21 cellular contexts compared by ENCODE assay signal in genomic region chr16:22330326-22330725, GRCh38. TPM values are rescaled to one million over a fixed set of nuclear protein-coding genes. Genes with fewer than 3 reads are reported as not detected.
DNase-seq lines count a peak whose midpoint lies in the region; ATAC-seq and TF ChIP-seq lines count a peak whose summit lies in the region.
"Had no signal": no experiment of that assay in that cellular context is flagged by ENCODE, and none has a peak within 500 bp of the region (broad histone marks: within the 10 kb centered on the region; RNA-seq: fewer than 3 reads in every experiment).

No MANE protein-coding gene starts in this region.

- H3K27ac ChIP-seq in mammary epithelial cell (ENCODE audit: insufficient read depth, low read depth, low read length) = no peak overlapping the region
- H3K27ac ChIP-seq: tibial nerve had no signal

- WGBS in mammary epithelial cell (ENCODE audit: low coverage, missing lambda C conversion rate) = 98% methylated on average over 4 of the region's 4 CpGs

- H3K4me1 Mint-ChIP-seq in MCF 10A (ENCODE audit: insufficient read depth, unreplicated experiment) (no peaks in the 10 kb centered on the region), T-helper 17 cell (peaks cover 15% of the 10 kb centered on the region), endothelial cell (ENCODE audit: unreplicated experiment) (no peaks in the 10 kb centered on the region)
- H3K4me1 Mint-ChIP-seq: nephron had no signal

- H3K9ac ChIP-seq in mammary epithelial cell (ENCODE audit: insufficient read depth, low read length) = no peak overlapping the region

- no peak overlapping the region for H3K4me2 ChIP-seq in mammary epithelial cell (ENCODE audit: insufficient read depth, low read depth, low read length)

- no peaks in the 10 kb centered on the region for H3K27me3 ChIP-seq in mammary epithelial cell (ENCODE audit: insufficient read depth, low read length)
- H3K27me3 ChIP-seq: esophagus squamous epithelium, tibial nerve had no signal

- no peaks in the 10 kb centered on the region for H3K27me3 Mint-ChIP-seq in MCF 10A (ENCODE audit: insufficient read depth, unreplicated experiment)
- no peaks in the 10 kb centered on the region for H3K27me3 Mint-ChIP-seq in T-helper 17 cell
- no peaks in the 10 kb centered on the region for H3K27me3 Mint-ChIP-seq in endothelial cell (ENCODE audit: unreplicated experiment)
- H3K27me3 Mint-ChIP-seq: stimulated activated naive CD8-positive, alpha-beta T cell treated with anti-CD3 and anti-CD28 coated beads, Interleukin-15, Interleukin-2, amounts not matched to agents 100 ng/mL and 50 ng/mL, for 24 hours had no signal

- TF ChIP-seq CTCF in MCF 10A (IDR thresholded peaks at IDR 0.05; ENCODE audit: unreplicated experiment) = no peak
- TF ChIP-seq CTCF in mammary epithelial cell (conservative IDR thresholded peaks at IDR 0.05 in 1 of 2, IDR thresholded peaks at IDR 0.05 in 1 of 2; ENCODE audit: extremely low read depth in 1 of 2, insufficient read depth in 1 of 2, low read depth in 1 of 2, low read length in 2 of 2) = no peak
- TF ChIP-seq CTCF in endothelial cell (IDR thresholded peaks at IDR 0.05; ENCODE audit: unreplicated experiment) = no peak
- TF ChIP-seq CTCF in foreskin fibroblast (IDR thresholded peaks at IDR 0.05; ENCODE audit: low read depth, low read length) = no peak

- H3K36me3 ChIP-seq in mammary epithelial cell (ENCODE audit: insufficient read depth, low read length) = peaks cover 19% of the 10 kb centered on the region

- dilution Hi-C loops in mammary epithelial cell (cut with HindIII; ENCODE audit: low sequenced_read_pairs) = no loop called here

- H3K4me3 ChIP-seq in mammary epithelial cell (replicated peaks in 1 of 3; ENCODE audit: insufficient read depth in 1 of 3, low read depth in 2 of 3, low read length in 3 of 3) (no peak overlapping the region), foreskin fibroblast (ENCODE audit: low read depth in 1 of 2, low read length in 2 of 2) (no peak overlapping the region)
- H3K4me3 ChIP-seq: esophagus squamous epithelium, tibial nerve had no signal

- H3K36me3 Mint-ChIP-seq in MCF 10A (ENCODE audit: insufficient read depth, unreplicated experiment) (peaks cover 77% of the 10 kb centered on the region), T-helper 17 cell (ENCODE audit: low read depth) (peaks cover 6% of the 10 kb centered on the region), endothelial cell (ENCODE audit: low read depth, unreplicated experiment) (peaks cover 31% of the 10 kb centered on the region)

- H3K27ac Mint-ChIP-seq in MCF 10A (ENCODE audit: low read depth, unreplicated experiment) = peak overlapping the region; percentile 12
- peak overlapping the region; percentile 47 for H3K27ac Mint-ChIP-seq in T-helper 17 cell
- H3K27ac Mint-ChIP-seq in endothelial cell (ENCODE audit: unreplicated experiment) = peak overlapping the region; percentile 45
- H3K27ac Mint-ChIP-seq: stimulated activated naive CD8-positive, alpha-beta T cell treated with anti-CD3 and anti-CD28 coated beads, Interleukin-15, Interleukin-2, amounts not matched to agents 100 ng/mL and 50 ng/mL, for 24 hours had no signal

- POLR2A ChIA-PET in MCF 10A (lab: Yijun Ruan, JAX) = interaction anchor here (1.5 kb wide), 1 partner anchor 13 kb away, joined by 5 read pairs; no protein-coding TSS in a partner anchor

- H3K9me3 Mint-ChIP-seq in MCF 10A (ENCODE audit: unreplicated experiment) (no peaks in the 10 kb centered on the region), endothelial cell (ENCODE audit: unreplicated experiment) (no peaks in the 10 kb centered on the region)
- H3K9me3 Mint-ChIP-seq: stimulated activated naive CD8-positive, alpha-beta T cell treated with anti-CD3 and anti-CD28 coated beads, Interleukin-15, Interleukin-2, amounts not matched to agents 100 ng/mL and 50 ng/mL, for 24 hours had no signal

- ATAC-seq in T-helper 17 cell (no peak), HG02610 (IDR thresholded peaks at IDR 0.05; ENCODE audit: unreplicated experiment) (no peak)
- ATAC-seq: activated CD4-positive, CD25-positive, alpha-beta regulatory T cell treated with anti-CD3 and anti-CD28 coated beads, Interleukin-2, amount 50 U/mL, for 24 hours had no signal

- H4K20me1 ChIP-seq in mammary epithelial cell (ENCODE audit: insufficient read depth, low read length) = no peaks in the 10 kb centered on the region

- H3K4me3 Mint-ChIP-seq in MCF 10A (ENCODE audit: unreplicated experiment) = no peak overlapping the region
- H3K4me3 Mint-ChIP-seq in T-helper 17 cell = no peak overlapping the region
- H3K4me3 Mint-ChIP-seq in endothelial cell (ENCODE audit: unreplicated experiment) = no peak overlapping the region
- H3K4me3 Mint-ChIP-seq: nephron; stimulated activated naive CD8-positive, alpha-beta T cell treated with anti-CD3 and anti-CD28 coated beads, Interleukin-15, Interleukin-2, amounts not matched to agents 100 ng/mL and 50 ng/mL, for 24 hours had no signal

- peaks cover 12% of the 10 kb centered on the region for H3K79me2 ChIP-seq in mammary epithelial cell (ENCODE audit: insufficient read depth, low read length)

- CTCF ChIA-PET in MCF 10A (lab: Yijun Ruan, JAX) (interaction anchor here (0.6 to 1.1 kb wide), 2 partner anchors 8 to 783 kb away, joined by 3 to 7 read pairs; no protein-coding TSS in a partner anchor), mammary epithelial cell (lab: Charles Lee; ENCODE audit: low non-redundant PET) (no interaction called here)

- peaks cover 2% of the 10 kb centered on the region for H3K4me1 ChIP-seq in mammary epithelial cell (ENCODE audit: insufficient read depth, low read length)
- H3K4me1 ChIP-seq: esophagus squamous epithelium, tibial nerve had no signal

- intact Hi-C loops in MCF 10A (cut with micrococcal nuclease) (no loop called here), mammary epithelial cell (cut with micrococcal nuclease) (no loop called here)

- in situ Hi-C loops in mammary epithelial cell (cut with MboI; ENCODE audit: low sequenced_read_pairs in 2 of 2) = loop anchor here (25.0 kb wide), 4 partner anchors 768 to 1468 kb away; partner anchors contain the start of genes DNAH3 (in 1 of the 2) and LDAF1 (in 1 of the 2)

- H3K9me3 ChIP-seq in mammary epithelial cell (replicated peaks; ENCODE audit: insufficient read depth, low read length) (no peaks in the 10 kb centered on the region), T-helper 17 cell (ENCODE audit: control insufficient read depth, low read length, poor library complexity, severe bottlenecking) (no peaks in the 10 kb centered on the region)
- H3K9me3 ChIP-seq: esophagus squamous epithelium, tibial nerve had no signal

- no peak overlapping the region for H2AFZ ChIP-seq in mammary epithelial cell (ENCODE audit: low read depth, low read length)

- no TSS peak for BruUV-seq in MCF 10A (replicated peaks; lab: Mats Ljungman, UMichigan)
- no TSS peak for BruUV-seq in mammary epithelial cell (replicated peaks; lab: Mats Ljungman, UMichigan)

- no peak for DNase-seq in MCF 10A (ENCODE audit: unreplicated experiment)
- no peak for DNase-seq in mammary epithelial cell
- DNase-seq in T-helper 17 cell = no peak
- no peak for DNase-seq in endothelial cell (ENCODE audit: low spot score)
- DNase-seq in stimulated activated naive CD4-positive, alpha-beta T cell treated with Interleukin-2 at 50 U/mL for 16 hours (lab: John Stamatoyannopoulos, UW) = no peak
- no peak for DNase-seq in foreskin fibroblast
- DNase-seq: activated CD8-positive, alpha-beta memory T cell treated with anti-CD3 and anti-CD28 coated beads, Interleukin-2, amount 50 U/mL, for 4 hours; activated gamma-delta T cell treated with Interleukin-2 at 50 U/mL for 16 hours; effector memory CD4-positive, alpha-beta T cell; esophagus squamous epithelium; KBM-7; kidney glomerular epithelial cell; mesenchymal stem cell; NCI-H187 treated with DMSO at 0.1 percent for 48 hours; stimulated activated CD4-positive, alpha-beta T cell treated with anti-CD3 and anti-CD28 coated beads, Interleukin-2, amount 100 ng/mL, for 24 hours; T-helper 9 cell had no signal

RNA-seq across cellular contexts. Expression of gene POLR3E, which starts 33.1 kb away (rescaled TPM):
- total RNA-seq in MCF 10A (2022) (53.2 and 73.8 TPM in 2 replicates), mammary epithelial cell (10 to 100 TPM; 22.7 to 41.1 TPM), T-helper 17 cell (100 to 1,000 TPM; 159 to 219 TPM), endothelial cell (ENCODE audit: unreplicated experiment) (47.3 TPM)
- polyA plus RNA-seq in mammary epithelial cell = 50.3 TPM
- 213 TPM for polyA minus RNA-seq in mammary epithelial cell

RNA-seq across cellular contexts. Expression of gene CDR2, which starts 44.1 kb away (rescaled TPM):
- total RNA-seq in MCF 10A (2022) = 20.0 and 23.9 TPM in 2 replicates
- total RNA-seq in mammary epithelial cell = 10 to 100 TPM; 31.3 to 32.3 TPM
- 27.2 TPM for polyA plus RNA-seq in mammary epithelial cell
- polyA minus RNA-seq in mammary epithelial cell = 14.1 TPM
- 10 to 100 TPM; 59.0 to 75.5 TPM for total RNA-seq in T-helper 17 cell
- total RNA-seq in endothelial cell (ENCODE audit: unreplicated experiment) = 26.3 TPM
